ENCODE assay signal across 8 cellular contexts in genomic region chr11:85627332-85627997, GRCh38. TPM values are rescaled to one million over a fixed set of nuclear protein-coding genes. Genes with fewer than 3 reads are reported as not detected.
DNase-seq lines count a peak whose midpoint lies in the region; ATAC-seq and TF ChIP-seq lines count a peak whose summit lies in the region.

Gene DLG2 (minus strand): TSS chr11:85627344.

- DNase-seq in CD4-positive, alpha-beta memory T cell = peak in 2 of 5 donors; percentile 33 to 35
- peak; percentile 86 for DNase-seq in OCI-M1 (lab: John Stamatoyannopoulos, UW)
- DNase-seq in breast epithelium (ENCODE audit: low spot score in 2 of 2) = no peak
- DNase-seq in iPS-NIHi7 (ENCODE audit: extremely low spot score) = peak; percentile 9
- no peak for DNase-seq in skeletal muscle cell (ENCODE audit: low read depth)
- no peak for DNase-seq in NCI-H1694 (lab: John Stamatoyannopoulos, UW)

- peaks cover 6% of the 10 kb centered on the region for H3K36me3 ChIP-seq in CD4-positive, alpha-beta memory T cell (ENCODE audit: insufficient read depth, low read length)
- no peaks in the 10 kb centered on the region for H3K36me3 ChIP-seq in breast epithelium

- H3K27ac ChIP-seq in CD4-positive, alpha-beta memory T cell (ENCODE audit: low read depth, low read length) = peak within 1 kb of the TSS; percentile 82
- H3K27ac ChIP-seq in breast epithelium = peak within 1 kb of the TSS; percentile 91 to 94

- no peak for TF ChIP-seq POLR2A in breast epithelium (IDR thresholded peaks at IDR 0.05)

- intact Hi-C loops in CD4-positive, alpha-beta memory T cell (cut with micrococcal nuclease) = no loop called here
- intact Hi-C loops in breast epithelium (cut with DNase I; ENCODE audit: low total_unique reads) = no loop called here

- peaks cover 5 to 29% of the 10 kb centered on the region in 2 donors for H3K36me3 Mint-ChIP-seq in CD4-positive, alpha-beta memory T cell

- no peaks in the 10 kb centered on the region for H3K9me3 ChIP-seq in CD4-positive, alpha-beta memory T cell (ENCODE audit: control insufficient read depth in 1 of 2, low read length in 2 of 2)
- no peaks in the 10 kb centered on the region for H3K9me3 ChIP-seq in breast epithelium

- CTCF ChIA-PET in CD4-positive, alpha-beta memory T cell (lab: Charles Lee; ENCODE audit: partially characterized antibody) = interaction anchor here (0.5 to 1.8 kb wide), 8 partner anchors 11 to 667 kb away, joined by 3 to 11 read pairs (median 4); partner anchors contain the start of genes CCDC83, EED and TMEM126A

- no peak for TF ChIP-seq CTCF in breast epithelium (IDR thresholded peaks at IDR 0.05)

- POLR2A ChIA-PET in CD4-positive, alpha-beta memory T cell (lab: Charles Lee; ENCODE audit: partially characterized antibody) = interaction anchor here (0.8 to 4.3 kb wide), 13 partner anchors 10 to 617 kb away, joined by 3 to 68 read pairs (median 9); partner anchors contain the start of genes CCDC83, CREBZF, EED and PICALM

- H3K27me3 ChIP-seq in CD4-positive, alpha-beta memory T cell (ENCODE audit: insufficient read depth, low read length) = no peaks in the 10 kb centered on the region
- H3K27me3 ChIP-seq in breast epithelium = no peaks in the 10 kb centered on the region

- peak within 1 kb of the TSS; percentile 58 to 73 for H3K4me3 ChIP-seq in CD4-positive, alpha-beta memory T cell (ENCODE audit: low read length in 2 of 2)
- H3K4me3 ChIP-seq in breast epithelium (peak within 1 kb of the TSS; percentile 66 to 84 (median 82)), skeletal muscle cell (ENCODE audit: low read depth, low read length) (peak within 1 kb of the TSS; percentile 77)

- peak within 1 kb of the TSS; percentile 91 to 99 (median 97) for H3K27ac Mint-ChIP-seq in CD4-positive, alpha-beta memory T cell

- H3K4me3 Mint-ChIP-seq in CD4-positive, alpha-beta memory T cell = peak within 1 kb of the TSS; percentile 93 to 99 (median 98)

- H3K4me1 ChIP-seq in CD4-positive, alpha-beta memory T cell (ENCODE audit: insufficient read depth, low read length) = peaks cover 30% of the 10 kb centered on the region
- peaks cover 0 to 15% of the 10 kb centered on the region in 2 donors for H3K4me1 ChIP-seq in breast epithelium

- H3K4me1 Mint-ChIP-seq in CD4-positive, alpha-beta memory T cell = peaks cover 27 to 47% (median 36%) of the 10 kb centered on the region in 4 donors

- peaks cover 0 to 1% (median 0%) of the 10 kb centered on the region in 8 donors for H3K9me3 Mint-ChIP-seq in CD4-positive, alpha-beta memory T cell

- peaks cover 0 to 2% of the 10 kb centered on the region in 2 donors for H3K27me3 Mint-ChIP-seq in CD4-positive, alpha-beta memory T cell

- peak; percentile 2 for ATAC-seq in GM21528 (IDR thresholded peaks at IDR 0.05; ENCODE audit: low FRiP score, unreplicated experiment)
- ATAC-seq in GM21526 (IDR thresholded peaks at IDR 0.05; ENCODE audit: low FRiP score, unreplicated experiment) = no peak

RNA-seq across cellular contexts. Expression of gene DLG2, which starts in this region (rescaled TPM):
- total RNA-seq in CD4-positive, alpha-beta memory T cell = 1 to 10 TPM; 2.7 TPM
- polyA plus RNA-seq in CD4-positive, alpha-beta memory T cell = 1 to 10 TPM in 1 of 2 donors, under 1 TPM in 1; 0.78 to 1.1 TPM
- 10 to 100 TPM in 1 of 3 donors, 1 to 10 TPM in 2; 4.3 to 12.3 (median 6.9) TPM for total RNA-seq in breast epithelium

Comparison
In these comparisons a context has a peak if more than half of its experiments do, and no peak if none do; other contexts are left out.
1. DNase-seq: peak in OCI-M1 (single experiment) and iPS-NIHi7 (single experiment); none in breast epithelium (0 of 2), skeletal muscle cell (single experiment) and NCI-H1694 (single experiment).
2. Peak in every context shown above with its lines, with median percentiles within 50 percentile points of each other: H3K4me3 ChIP-seq.